ENCODE assay signal across 8 cellular contexts in genomic region chr11:59097938-59098337, GRCh38. TPM values are rescaled to one million over a fixed set of nuclear protein-coding genes. Genes with fewer than 3 reads are reported as not detected.
DNase-seq lines count a peak whose midpoint lies in the region; ATAC-seq and TF ChIP-seq lines count a peak whose summit lies in the region.
"Not testable (repeated sequence)": the region's sequence is repeated elsewhere in the genome, so short reads cannot be mapped to it uniquely, and the experiment has no call there.
"Had no signal": no experiment of that assay in that cellular context is flagged by ENCODE, and none has a peak within 500 bp of the region (broad histone marks: within the 10 kb centered on the region; RNA-seq: fewer than 3 reads in every experiment).

No MANE protein-coding gene starts in this region.

- not testable (repeated sequence) for H3K27ac ChIP-seq in Karpas-422 (ENCODE audit: low read length)
- H3K27ac ChIP-seq in OCI-LY7 (ENCODE audit: low read depth, low read length, poor library complexity, severe bottlenecking), result peak overlapping the region; percentile 87

- intact Hi-C loops in OCI-LY7 (cut with micrococcal nuclease; ENCODE audit: unreplicated experiment), result loop anchor here (1.0 to 10.0 kb wide), 3 partner anchors 38 to 1583 kb away; partner anchors contain the start of gene SLC43A1

- peak; percentile 27 for ATAC-seq in GM19395 (IDR thresholded peaks at IDR 0.05; ENCODE audit: unreplicated experiment)
- peak; percentile 26 for ATAC-seq in HG02885 (IDR thresholded peaks at IDR 0.05; ENCODE audit: poor library complexity, unreplicated experiment)
- peak; percentile 25 for ATAC-seq in esophagus mucosa

- not testable (repeated sequence) for H3K9me2 ChIP-seq in Karpas-422 (replicated peaks; ENCODE audit: insufficient read depth, low read length); OCI-LY7 (ENCODE audit: insufficient read depth, low read length)

- not testable (repeated sequence) for H3K36me3 ChIP-seq in Karpas-422 (ENCODE audit: insufficient read depth, low read length)
- peaks cover 27% of the 10 kb centered on the region for H3K36me3 ChIP-seq in OCI-LY7 (ENCODE audit: insufficient read depth, low read length)

- H3K4me2 ChIP-seq in Karpas-422 (ENCODE audit: low read depth, low read length, poor library complexity, severe bottlenecking) (peak overlapping the region; percentile 71), OCI-LY7 (ENCODE audit: low read length) (peak overlapping the region; percentile 99)

- CTCF ChIA-PET in OCI-LY7 (lab: Charles Lee; ENCODE audit: unreplicated experiment), result interaction anchor here (0.9 to 1.0 kb wide), 3 partner anchors 8 to 517 kb away, joined by 3 read pairs; no protein-coding TSS in a partner anchor

- TF ChIP-seq CTCF in GM12864 (IDR thresholded peaks at IDR 0.05; ENCODE audit: low read depth, low read length, missing control alignments); OCI-LY7 (conservative IDR thresholded peaks at IDR 0.05; ENCODE audit: low read length): not testable (repeated sequence)

- TF ChIP-seq POLR2A in GM18526 (IDR thresholded peaks at IDR 0.05; ENCODE audit: extremely low read depth, insufficient read length), result peak; percentile 29

- DNase-seq in GM12864 (ENCODE audit: low read depth) (peak; percentile 60), OCI-LY7 (ENCODE audit: low spot score) (peak; percentile 86)
- not testable (repeated sequence) for DNase-seq in Karpas-422

- peaks cover 62% of the 10 kb centered on the region for H3K4me1 ChIP-seq in Karpas-422 (ENCODE audit: low read length)
- peaks cover 90% of the 10 kb centered on the region for H3K4me1 ChIP-seq in OCI-LY7 (ENCODE audit: insufficient read depth, low read length, poor library complexity, severe bottlenecking)

- H3K9me3 ChIP-seq in Karpas-422 (ENCODE audit: low read length); OCI-LY7 (ENCODE audit: low read length): not testable (repeated sequence)

- not testable (repeated sequence) for H4K20me1 ChIP-seq in Karpas-422 (ENCODE audit: insufficient read depth, low read depth, low read length); OCI-LY7 (ENCODE audit: insufficient read depth, low read length)

- H3K79me2 ChIP-seq in Karpas-422 (ENCODE audit: low read length), result not testable (repeated sequence)
- peaks cover 42% of the 10 kb centered on the region; the same call in 1 of the 2 replicates for H3K79me2 ChIP-seq in OCI-LY7 (ENCODE audit: insufficient read depth, low read depth, low read length)

- POLR2A ChIA-PET in OCI-LY7 (lab: Charles Lee), result interaction anchor here (0.8 to 2.9 kb wide), 6 partner anchors 9 to 58 kb away, joined by 3 to 12 read pairs (median 4); partner anchors contain the start of gene FAM111B

- not testable (repeated sequence) for H2AFZ ChIP-seq in Karpas-422 (ENCODE audit: low read length)
- H2AFZ ChIP-seq in OCI-LY7 (ENCODE audit: low read length), result peak overlapping the region; percentile 41; the same call in 1 of the 2 replicates

- not testable (repeated sequence) for H3K27me3 ChIP-seq in Karpas-422 (ENCODE audit: low read length)

- BruUV-seq in OCI-LY7 (replicated peaks; lab: Mats Ljungman, UMichigan), result not testable (repeated sequence)

- H3K4me3 ChIP-seq in GM12864 (ENCODE audit: low read depth, low read length), result not testable (repeated sequence)
- H3K4me3 ChIP-seq in Karpas-422 (ENCODE audit: low read length), result peak overlapping the region; percentile 12; the same call in 1 of the 2 replicates
- H3K4me3 ChIP-seq in OCI-LY7 (ENCODE audit: low read depth, low read length, poor library complexity, severe bottlenecking), result peak overlapping the region; percentile 71

- H3K9ac ChIP-seq in Karpas-422 (ENCODE audit: low read length), result not testable (repeated sequence)

RNA-seq across cellular contexts. Expression of gene FAM111B, which starts 9.1 kb away (rescaled TPM):
- total RNA-seq in Karpas-422 (2014; rRNA removed; shearing (Covaris generic); ENCODE audit: low replicate concordance), result 10.7 and 19.9 TPM in 2 replicates
- 30.3 and 37.6 TPM in 2 replicates for total RNA-seq in OCI-LY7 (2014; rRNA removed; shearing (Covaris generic))
- 38.1 and 39.8 TPM in 2 replicates for total RNA-seq in OCI-LY7 (2022)
- 9.6 TPM for total RNA-seq in esophagus mucosa

RNA-seq across cellular contexts. Expression of gene GLYATL1B, which starts 11.8 kb away (rescaled TPM):
- total RNA-seq in Karpas-422 (2014; rRNA removed; shearing (Covaris generic); ENCODE audit: low replicate concordance), result not detected in 2 replicates
- 0.59 TPM in 1 of 2 replicates, not detected in the other for total RNA-seq in OCI-LY7 (2014; rRNA removed; shearing (Covaris generic))
- total RNA-seq in OCI-LY7 (2022) (not detected in 2 replicates), esophagus mucosa (not detected)
- total RNA-seq: PC-9 had no signal

RNA-seq across cellular contexts. Expression of gene FAM111A, which starts 44.7 kb away (rescaled TPM):
- total RNA-seq in Karpas-422 (2014; rRNA removed; shearing (Covaris generic); ENCODE audit: low replicate concordance), result 48.2 and 64.1 TPM in 2 replicates
- 80.8 and 83.9 TPM in 2 replicates for total RNA-seq in OCI-LY7 (2014; rRNA removed; shearing (Covaris generic))
- 93.7 and 99.8 TPM in 2 replicates for total RNA-seq in OCI-LY7 (2022)
- total RNA-seq in esophagus mucosa, result 7.5 TPM
